ENCODE assay signal across 18 cellular contexts in the genomic region with DNA sequence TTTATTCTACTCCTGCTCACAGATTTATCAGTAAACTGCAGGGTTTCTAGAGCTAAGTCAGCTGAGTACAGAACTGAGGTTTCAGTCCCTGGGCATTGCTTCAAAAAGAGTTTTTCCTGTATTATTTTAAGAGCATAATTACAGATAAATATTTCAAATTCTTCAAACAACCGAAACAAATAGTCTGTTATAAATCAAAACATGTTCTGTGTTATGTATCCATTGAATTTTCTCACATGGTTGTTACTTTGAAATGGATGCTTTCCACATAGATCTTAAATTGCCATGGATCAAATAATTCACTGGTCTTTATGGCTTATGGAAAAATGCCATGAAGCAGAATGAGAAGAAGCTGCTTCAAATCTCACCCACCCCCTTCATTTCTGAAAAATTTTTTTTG.
DNase-seq lines count a peak whose midpoint lies in the region; ATAC-seq lines count a peak whose summit lies in the region.
"Had no signal": no experiment of that assay in that cellular context is flagged by ENCODE, and none has a peak within 500 bp of the region (broad histone marks: within the 10 kb centered on the region; RNA-seq: fewer than 3 reads in every experiment).

No MANE protein-coding gene starts in this region.

- H3K27me3 Mint-ChIP-seq in T-helper 1 cell treated with Interleukin-12 subunit alpha and Interleukin-12 subunit beta and Interleukin-4 antibody, amounts not matched to agents 30 μg/mL and 1 μg/mL, for 36 hours (ENCODE audit: low read depth), result no peaks in the 10 kb centered on the region
- no peaks in the 10 kb centered on the region for H3K27me3 Mint-ChIP-seq in CD4-positive, alpha-beta memory T cell
- no peaks in the 10 kb centered on the region for H3K27me3 Mint-ChIP-seq in activated T-helper 17 cell treated with anti-CD3 and anti-CD28 coated beads, Interleukin-2, amount 50 U/mL, for 72 hours
- peaks cover 0 to 2% (median 0%) of the 10 kb centered on the region in 3 donors for H3K27me3 Mint-ChIP-seq in immature natural killer cell (ENCODE audit: low read depth in 3 of 3)

- H3K36me3 Mint-ChIP-seq in T-helper 1 cell treated with Interleukin-12 subunit alpha and Interleukin-12 subunit beta and Interleukin-4 antibody, amounts not matched to agents 30 μg/mL and 1 μg/mL, for 36 hours (ENCODE audit: low read depth), result peaks cover 49% of the 10 kb centered on the region
- H3K36me3 Mint-ChIP-seq in CD4-positive, alpha-beta memory T cell, result peaks cover 43 to 44% of the 10 kb centered on the region in 2 donors
- H3K36me3 Mint-ChIP-seq in activated T-helper 17 cell treated with anti-CD3 and anti-CD28 coated beads, Interleukin-2, amount 50 U/mL, for 72 hours (ENCODE audit: low read depth), result peaks cover 97% of the 10 kb centered on the region
- H3K36me3 Mint-ChIP-seq in immature natural killer cell, result peaks cover 0 to 15% (median 7%) of the 10 kb centered on the region in 3 donors

- ATAC-seq in activated T-helper 17 cell treated with anti-CD3 and anti-CD28 coated beads, Interleukin-2, amount 50 U/mL, for 72 hours (replicated peaks), result no peak
- no peak for ATAC-seq in HG03039 (IDR thresholded peaks at IDR 0.05; ENCODE audit: unreplicated experiment)

- no peaks in the 10 kb centered on the region for H3K36me3 ChIP-seq in CD4-positive, alpha-beta memory T cell (ENCODE audit: insufficient read depth, low read length)
- H3K36me3 ChIP-seq: colonic mucosa, neutrophil had no signal

- H3K9me3 Mint-ChIP-seq in T-helper 1 cell treated with Interleukin-12 subunit alpha and Interleukin-12 subunit beta and Interleukin-4 antibody, amounts not matched to agents 30 μg/mL and 1 μg/mL, for 36 hours, result no peaks in the 10 kb centered on the region
- peaks cover 0 to 2% (median 0%) of the 10 kb centered on the region in 8 donors for H3K9me3 Mint-ChIP-seq in CD4-positive, alpha-beta memory T cell
- no peaks in the 10 kb centered on the region for H3K9me3 Mint-ChIP-seq in activated T-helper 17 cell treated with anti-CD3 and anti-CD28 coated beads, Interleukin-2, amount 50 U/mL, for 72 hours
- no peaks in the 10 kb centered on the region for H3K9me3 Mint-ChIP-seq in immature natural killer cell

- no peak overlapping the region for H3K4me3 ChIP-seq in CD4-positive, alpha-beta memory T cell (ENCODE audit: low read length in 2 of 2)
- H3K4me3 ChIP-seq: colonic mucosa had no signal

- POLR2A ChIA-PET in CD4-positive, alpha-beta memory T cell (lab: Charles Lee; ENCODE audit: partially characterized antibody), result interaction anchor here (0.7 to 7.3 kb wide), 7 partner anchors 9 to 86 kb away, joined by 3 to 62 read pairs (median 14); a partner anchor contains a TSS

- CTCF ChIA-PET in CD4-positive, alpha-beta memory T cell (lab: Charles Lee; ENCODE audit: partially characterized antibody), result interaction anchor here (2.2 to 2.9 kb wide), 4 partner anchors 21 to 66 kb away, joined by 8 to 23 read pairs (median 10); a partner anchor contains a TSS

- H3K4me3 Mint-ChIP-seq in T-helper 1 cell treated with Interleukin-12 subunit alpha and Interleukin-12 subunit beta and Interleukin-4 antibody, amounts not matched to agents 30 μg/mL and 1 μg/mL, for 36 hours, result no peak overlapping the region
- H3K4me3 Mint-ChIP-seq in CD4-positive, alpha-beta memory T cell, result peak overlapping the region in 6 of 8 donors; percentile 23 to 91 (median 71)
- H3K4me3 Mint-ChIP-seq in activated T-helper 17 cell treated with anti-CD3 and anti-CD28 coated beads, Interleukin-2, amount 50 U/mL, for 72 hours, result peak overlapping the region; percentile 55
- H3K4me3 Mint-ChIP-seq in immature natural killer cell, result peak overlapping the region in 3 of 5 donors; percentile 79 to 90 (median 82)

- peaks cover 91% of the 10 kb centered on the region for H3K4me1 ChIP-seq in CD4-positive, alpha-beta memory T cell (ENCODE audit: insufficient read depth, low read length)
- H3K4me1 ChIP-seq: colonic mucosa had no signal

- DNase-seq in T-helper 1 cell, result no peak
- DNase-seq in CD4-positive, alpha-beta memory T cell, result no peak
- DNase-seq in immature natural killer cell, result no peak
- no peak for DNase-seq in SHP77 treated with DMSO at 0.1 percent for 48 hours (lab: John Stamatoyannopoulos, UW)
- no peak for DNase-seq in DMS79 treated with DMSO at 0.1 percent for 48 hours (lab: John Stamatoyannopoulos, UW)
- DNase-seq: 8988T; activated CD4-positive, alpha-beta T cell treated with anti-CD3 and anti-CD28 coated beads, Interleukin-2, amount 50 U/mL, for 1 hour; C1 segment of cervical spinal cord; colonic mucosa; DMS53; NCI-H1417 treated with DMSO at 0.1 percent for 48 hours; NCI-H748 treated with DMSO at 0.1 percent for 48 hours; retina; stimulated activated CD4-positive, alpha-beta T cell treated with anti-CD3 and anti-CD28 coated beads, Interleukin-12 subunit alpha, Interleukin-12 subunit beta, amount 100 ng/mL, for 4 hours had no signal

- no peaks in the 10 kb centered on the region for H3K27me3 ChIP-seq in CD4-positive, alpha-beta memory T cell (ENCODE audit: insufficient read depth, low read length)
- H3K27me3 ChIP-seq: colonic mucosa, neutrophil had no signal

- H3K4me1 Mint-ChIP-seq in T-helper 1 cell treated with Interleukin-12 subunit alpha and Interleukin-12 subunit beta and Interleukin-4 antibody, amounts not matched to agents 30 μg/mL and 1 μg/mL, for 36 hours (ENCODE audit: low read depth), result peaks cover 58% of the 10 kb centered on the region
- H3K4me1 Mint-ChIP-seq in CD4-positive, alpha-beta memory T cell, result peaks cover 72 to 94% (median 85%) of the 10 kb centered on the region in 4 donors
- H3K4me1 Mint-ChIP-seq in activated T-helper 17 cell treated with anti-CD3 and anti-CD28 coated beads, Interleukin-2, amount 50 U/mL, for 72 hours, result peaks cover 60% of the 10 kb centered on the region
- peaks cover 88 to 96% of the 10 kb centered on the region in 2 donors for H3K4me1 Mint-ChIP-seq in immature natural killer cell

- H3K27ac Mint-ChIP-seq in T-helper 1 cell treated with Interleukin-12 subunit alpha and Interleukin-12 subunit beta and Interleukin-4 antibody, amounts not matched to agents 30 μg/mL and 1 μg/mL, for 36 hours, result peak overlapping the region; percentile 83
- peak overlapping the region in 6 of 7 donors; percentile 74 to 94 (median 92) for H3K27ac Mint-ChIP-seq in CD4-positive, alpha-beta memory T cell
- H3K27ac Mint-ChIP-seq in activated T-helper 17 cell treated with anti-CD3 and anti-CD28 coated beads, Interleukin-2, amount 50 U/mL, for 72 hours, result peak overlapping the region; percentile 81
- H3K27ac Mint-ChIP-seq in immature natural killer cell, result peak overlapping the region; percentile 92 to 96 (median 94)

- H3K27ac ChIP-seq in CD4-positive, alpha-beta memory T cell (ENCODE audit: low read depth, low read length), result peak overlapping the region; percentile 16
- H3K27ac ChIP-seq: colonic mucosa, neutrophil had no signal

- no peaks in the 10 kb centered on the region for H3K9me3 ChIP-seq in CD4-positive, alpha-beta memory T cell (ENCODE audit: control insufficient read depth in 1 of 2, low read length in 2 of 2)
- H3K9me3 ChIP-seq: colonic mucosa, neutrophil had no signal

- intact Hi-C loops in CD4-positive, alpha-beta memory T cell (cut with micrococcal nuclease), result loop anchor here (5.0 kb wide), 2 partner anchors 65 to 175 kb away; a partner anchor contains a TSS
